Comparison of ENCODE assay signal across 13 cellular contexts in the genomic region with DNA sequence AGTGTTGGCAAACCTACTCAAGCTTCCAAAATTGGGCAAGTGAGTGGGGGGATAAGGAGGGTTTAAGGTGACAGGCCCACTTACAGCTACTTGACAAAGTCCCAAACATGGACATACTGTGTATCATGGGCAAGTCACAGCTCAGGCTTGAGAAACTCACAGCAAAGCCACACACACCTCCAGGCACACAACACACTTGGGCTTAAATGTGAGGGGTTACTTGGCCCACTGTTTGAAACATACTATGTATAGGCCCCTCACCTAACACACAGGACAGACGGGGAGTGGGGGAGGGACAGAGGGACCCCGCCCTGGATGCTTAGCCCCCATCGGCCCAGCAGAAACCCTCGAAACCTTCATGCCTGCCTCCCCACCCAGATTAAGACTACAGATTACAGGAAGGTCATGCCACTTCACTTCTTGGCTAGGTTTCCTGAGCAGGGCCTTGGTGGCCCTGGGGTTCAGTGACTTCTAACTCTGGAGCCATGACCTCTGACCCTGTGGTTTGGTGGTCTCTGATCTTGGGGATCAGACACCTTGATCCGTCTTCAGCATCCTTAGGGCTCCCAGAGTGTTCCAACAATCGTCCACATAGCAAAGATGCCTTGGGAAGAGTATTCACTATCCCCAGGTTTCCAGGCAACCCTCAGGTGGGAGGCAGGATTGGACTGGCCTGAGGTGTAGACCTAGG. TPM values are rescaled to one million over a fixed set of nuclear protein-coding genes. Genes with fewer than 3 reads are reported as not detected.
DNase-seq lines count a peak whose midpoint lies in the region; ATAC-seq, FAIRE-seq and TF ChIP-seq lines count a peak whose summit lies in the region.
"Had no signal": no experiment of that assay in that cellular context is flagged by ENCODE, and none has a peak within 500 bp of the region (broad histone marks: within the 10 kb centered on the region; RNA-seq: fewer than 3 reads in every experiment).

No MANE protein-coding gene starts in this region.

- POLR2A ChIA-PET in activated CD4-positive, alpha-beta memory T cell treated with anti-CD3 and anti-CD28 coated beads for 36 hours (lab: Charles Lee): interaction anchor here (1.0 to 2.1 kb wide), 5 partner anchors 9 to 29 kb away, joined by 3 to 6 read pairs (median 3); no protein-coding TSS in a partner anchor

- no peak for TF ChIP-seq CTCF in cardiac muscle cell (IDR thresholded peaks at IDR 0.05; ENCODE audit: low read depth, low read length)

- H3K36me3 ChIP-seq in cardiac muscle cell: peaks cover 9% of the 10 kb centered on the region

- no peak overlapping the region for H3K4me3 ChIP-seq in cardiac muscle cell
- H3K4me3 ChIP-seq: MG63 had no signal

- intact Hi-C loops in left ventricle myocardium superior (cut with micrococcal nuclease): no loop called here
- intact Hi-C loops in activated CD4-positive, alpha-beta memory T cell treated with anti-CD3 and anti-CD28 coated beads for 36 hours (cut with micrococcal nuclease): no loop called here

- H3K4me3 Mint-ChIP-seq in activated CD4-positive, alpha-beta memory T cell treated with anti-CD3 and anti-CD28 coated beads for 36 hours: no peak overlapping the region
- no peak overlapping the region for H3K4me3 Mint-ChIP-seq in immature natural killer cell

- peaks cover 28% of the 10 kb centered on the region for H3K27me3 ChIP-seq in cardiac muscle cell
- H3K27me3 ChIP-seq: MG63 had no signal

- DNase-seq in cardiac muscle cell (ENCODE audit: low read depth in 1 of 2, low spot score in 1 of 2) (no peak), left ventricle myocardium superior (no peak), immature natural killer cell (no peak), urothelium cell line (ENCODE audit: low spot score) (no peak), MV-4-11 (lab: John Stamatoyannopoulos, UW) (no peak), DMS79 treated with DMSO at 0.1 percent for 48 hours (lab: John Stamatoyannopoulos, UW) (no peak)
- DNase-seq in activated CD4-positive, alpha-beta memory T cell treated with anti-CD3 and anti-CD28 coated beads for 36 hours: no peak
- DNase-seq: amniotic stem cell; NCI-H2227 treated with DMSO at 0.1 percent for 48 hours; stimulated activated CD4-positive, alpha-beta T cell treated with anti-CD3 and anti-CD28 coated beads, Interleukin-15, amount 100 ng/mL, for 24 hours; stimulated activated CD8-positive, alpha-beta memory T cell treated with anti-CD3 and anti-CD28 coated beads, Interleukin-4, amount 100 ng/mL, for 48 hours had no signal

- FAIRE-seq in urothelium cell line (lab: Jason Lieb, UNC): peak; percentile 70

- H3K9me3 ChIP-seq in cardiac muscle cell (ENCODE audit: low read depth): no peaks in the 10 kb centered on the region
- H3K9me3 ChIP-seq: MG63 had no signal

- peak overlapping the region; percentile 23 for H3K27ac Mint-ChIP-seq in activated CD4-positive, alpha-beta memory T cell treated with anti-CD3 and anti-CD28 coated beads for 36 hours
- H3K27ac Mint-ChIP-seq in immature natural killer cell: peak overlapping the region in 5 of 6 donors; percentile 42 to 77 (median 58)

- ATAC-seq in left ventricle myocardium superior (no peak), GM21367 (IDR thresholded peaks at IDR 0.05; ENCODE audit: unreplicated experiment) (no peak)

- H3K9me3 Mint-ChIP-seq in activated CD4-positive, alpha-beta memory T cell treated with anti-CD3 and anti-CD28 coated beads for 36 hours: no peaks in the 10 kb centered on the region
- no peaks in the 10 kb centered on the region for H3K9me3 Mint-ChIP-seq in immature natural killer cell

- peaks cover 10% of the 10 kb centered on the region for H3K27me3 Mint-ChIP-seq in activated CD4-positive, alpha-beta memory T cell treated with anti-CD3 and anti-CD28 coated beads for 36 hours
- peaks cover 12 to 20% (median 15%) of the 10 kb centered on the region in 3 donors for H3K27me3 Mint-ChIP-seq in immature natural killer cell (ENCODE audit: low read depth in 3 of 3)

- H3K36me3 Mint-ChIP-seq in activated CD4-positive, alpha-beta memory T cell treated with anti-CD3 and anti-CD28 coated beads for 36 hours: peaks cover 24% of the 10 kb centered on the region
- H3K36me3 Mint-ChIP-seq in immature natural killer cell: peaks cover 3 to 7% (median 3%) of the 10 kb centered on the region in 3 donors

- H3K4me1 Mint-ChIP-seq in activated CD4-positive, alpha-beta memory T cell treated with anti-CD3 and anti-CD28 coated beads for 36 hours (ENCODE audit: low read depth): peaks cover 27% of the 10 kb centered on the region
- H3K4me1 Mint-ChIP-seq in immature natural killer cell: peaks cover 33 to 38% of the 10 kb centered on the region in 2 donors

- H3K4me1 ChIP-seq in cardiac muscle cell (ENCODE audit: low read depth): peaks cover 12% of the 10 kb centered on the region

- H3K27ac ChIP-seq in cardiac muscle cell: peak overlapping the region; percentile 56

- CTCF ChIA-PET in activated CD4-positive, alpha-beta memory T cell treated with anti-CD3 and anti-CD28 coated beads for 36 hours (lab: Charles Lee): interaction anchor here (0.7 to 4.1 kb wide), 6 partner anchors 15 to 68 kb away, joined by 3 to 22 read pairs (median 5); partner anchors contain the start of gene PPP1R9B

RNA-seq across cellular contexts. Expression of gene SAMD14, which starts 2.3 kb away (rescaled TPM):
- 1.2 and 2.8 TPM in 2 replicates for total RNA-seq in cardiac muscle cell
- polyA plus RNA-seq in cardiac muscle cell: 2.0 and 2.5 TPM in 2 replicates
- total RNA-seq in left ventricle myocardium superior: 1.2 TPM
- total RNA-seq in activated CD4-positive, alpha-beta memory T cell treated with anti-CD3 and anti-CD28 coated beads for 36 hours: 1 to 10 TPM; 3.4 to 3.7 TPM
- polyA plus RNA-seq in immature natural killer cell: 1 to 10 TPM in 1 of 3 donors, not detected in 2; 1.2 TPM

RNA-seq across cellular contexts. Expression of gene PPP1R9B, which starts 18.2 kb away (rescaled TPM):
- total RNA-seq in cardiac muscle cell: 45.6 and 59.4 TPM in 2 replicates
- 6.0 and 6.2 TPM in 2 replicates for polyA plus RNA-seq in cardiac muscle cell
- 37.6 TPM for total RNA-seq in left ventricle myocardium superior
- total RNA-seq in activated CD4-positive, alpha-beta memory T cell treated with anti-CD3 and anti-CD28 coated beads for 36 hours: 10 to 100 TPM; 84.3 to 86.1 TPM
- 1 to 10 TPM in 1 of 3 donors, under 1 TPM in 2; 0.25 to 2.0 (median 0.66) TPM for polyA plus RNA-seq in immature natural killer cell

RNA-seq across cellular contexts. Expression of gene SGCA, which starts 33.6 kb away (rescaled TPM):
- total RNA-seq in cardiac muscle cell: 57.5 and 63.3 TPM in 2 replicates
- polyA plus RNA-seq in cardiac muscle cell: 69.9 and 90.6 TPM in 2 replicates
- total RNA-seq in left ventricle myocardium superior: 155 TPM
- total RNA-seq in activated CD4-positive, alpha-beta memory T cell treated with anti-CD3 and anti-CD28 coated beads for 36 hours: under 1 TPM in 1 of 2 experiments, not detected in 1; 0.59 TPM
- polyA plus RNA-seq in immature natural killer cell: not detected

RNA-seq across cellular contexts. Expression of gene PDK2, which starts 37.1 kb away (rescaled TPM):
- 79.5 and 88.5 TPM in 2 replicates for total RNA-seq in cardiac muscle cell
- 146 and 156 TPM in 2 replicates for polyA plus RNA-seq in cardiac muscle cell
- 277 TPM for total RNA-seq in left ventricle myocardium superior
- total RNA-seq in activated CD4-positive, alpha-beta memory T cell treated with anti-CD3 and anti-CD28 coated beads for 36 hours: 10 to 100 TPM; 13.3 to 14.6 TPM
- polyA plus RNA-seq in immature natural killer cell: 10 to 100 TPM; 36.5 to 54.5 (median 43.8) TPM

Comparison
In these comparisons a context has a peak if more than half of its experiments do, and no peak if none do; other contexts are left out.
1. RNA of gene SGCA, which starts 33.6 kb away (total RNA-seq): 155 TPM in left ventricle myocardium superior (single experiment) and 57.5 to 63.3 TPM in cardiac muscle cell; 0.59 TPM in activated CD4-positive, alpha-beta memory T cell treated with anti-CD3 and anti-CD28 coated beads for 36 hours; every median in the first group is over 10 times any median in the second.